Comparison of ENCODE assay signal across 8 cellular contexts in the genomic region with DNA sequence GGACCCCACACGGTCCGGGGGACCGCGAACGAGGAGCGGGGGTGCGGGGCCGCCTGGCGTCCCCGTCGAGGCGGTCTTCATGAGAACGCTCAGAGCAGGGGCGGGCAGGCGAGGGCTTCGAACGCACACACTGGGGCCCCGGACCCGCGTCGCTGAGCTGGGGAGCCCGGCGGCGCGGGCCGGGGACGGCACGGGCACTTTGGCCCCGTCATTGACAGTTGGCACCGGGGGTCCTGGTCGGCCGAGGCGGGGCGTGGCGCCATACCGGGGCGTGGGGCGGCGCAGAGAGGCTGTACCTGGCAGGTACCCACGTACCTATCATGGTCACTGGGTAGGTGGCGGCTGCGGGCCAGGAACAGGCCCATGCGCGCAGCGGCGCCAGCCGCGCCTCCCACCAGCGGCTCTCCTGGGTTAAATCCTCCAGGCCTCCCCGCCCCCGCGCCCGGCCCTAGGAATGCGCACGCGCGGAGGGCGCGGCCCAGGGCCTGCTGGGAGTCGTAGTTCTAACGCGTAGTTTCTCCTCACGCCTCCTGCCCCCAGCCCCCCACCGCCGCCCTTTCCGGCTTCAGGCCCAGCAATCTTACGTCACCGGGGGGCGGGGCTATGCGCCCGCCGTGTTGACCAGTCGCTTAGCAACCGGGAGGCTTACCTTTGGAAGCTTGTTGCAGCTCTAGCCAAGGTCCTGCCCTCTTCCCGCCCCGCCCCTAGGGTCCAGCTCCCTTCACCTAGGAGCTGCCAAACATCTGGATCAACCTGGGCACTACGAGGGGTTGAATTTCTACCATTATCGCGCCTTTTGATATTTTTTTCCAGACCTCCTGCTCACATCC. TPM values are rescaled to one million over a fixed set of nuclear protein-coding genes. Genes with fewer than 3 reads are reported as not detected.
DNase-seq lines count a peak whose midpoint lies in the region; ATAC-seq, FAIRE-seq and TF ChIP-seq lines count a peak whose summit lies in the region.

A gene (plus strand): TSS at position 628 of the 830 bp plus-strand sequence.
A gene (minus strand): TSS at position 420 of the 830 bp plus-strand sequence.

- H3K27ac ChIP-seq in PC-3 (ENCODE audit: low read length) = no peak within 1 kb of the TSS
- peak within 1 kb of the TSS; percentile 82 to 87 for H3K27ac ChIP-seq in esophagus (ENCODE audit: low read depth in 2 of 2, low read length in 1 of 2)

- H3K27me3 Mint-ChIP-seq in activated T-cell treated with anti-CD3 and anti-CD28 coated beads, Interleukin-2, amount 50 U/mL, for 4 hours (ENCODE audit: low read depth) = no peaks in the 10 kb centered on the region

- H3K4me1 Mint-ChIP-seq in activated T-cell treated with anti-CD3 and anti-CD28 coated beads, Interleukin-2, amount 50 U/mL, for 4 hours (ENCODE audit: low read depth) = peaks cover 14% of the 10 kb centered on the region

- FAIRE-seq in HTR-8/SVneo (lab: Jason Lieb, UNC) = peak; percentile 81

- intact Hi-C loops in PC-3 (cut with micrococcal nuclease) = loop anchor here (1.0 kb wide), 1 partner anchor 23 kb away; no protein-coding TSS in a partner anchor

- H4K20me1 ChIP-seq in PC-3 (ENCODE audit: low read length) = no peaks in the 10 kb centered on the region

- H3K4me3 ChIP-seq in PC-3 (ENCODE audit: low read length) (peak within 1 kb of the TSS; percentile 82), esophagus (ENCODE audit: low read depth in 1 of 2, low read length in 2 of 2) (peak within 1 kb of the TSS; percentile 69 to 93)

- POLR2A ChIA-PET in PC-3 (lab: Charles Lee; ENCODE audit: unreplicated experiment) = no interaction called here

- CTCF ChIA-PET in PC-3 (lab: Charles Lee) = interaction anchor here (0.6 kb wide), 1 partner anchor 123 kb away, joined by 3 read pairs; no protein-coding TSS in a partner anchor

- H3K36me3 Mint-ChIP-seq in activated T-cell treated with anti-CD3 and anti-CD28 coated beads, Interleukin-2, amount 50 U/mL, for 4 hours (ENCODE audit: insufficient read depth) = no peaks in the 10 kb centered on the region

- no peaks in the 10 kb centered on the region for H3K27me3 ChIP-seq in PC-3 (ENCODE audit: low read length)
- no peaks in the 10 kb centered on the region for H3K27me3 ChIP-seq in esophagus (ENCODE audit: control insufficient read depth in 1 of 2, insufficient read depth in 2 of 2, low read length in 2 of 2)

- H3K9ac ChIP-seq in PC-3 (ENCODE audit: low read length) = peak within 1 kb of the TSS; percentile 70

- H3K9me3 Mint-ChIP-seq in activated T-cell treated with anti-CD3 and anti-CD28 coated beads, Interleukin-2, amount 50 U/mL, for 4 hours = no peaks in the 10 kb centered on the region

- 1% methylated on average over 65 to 79 of the region's 79 CpGs for WGBS in esophagus, 2 donors

- H3K9me2 ChIP-seq in PC-3 (replicated peaks; ENCODE audit: low read length) = no peaks in the 10 kb centered on the region

- peak within 1 kb of the TSS; percentile 91 for H3K4me3 Mint-ChIP-seq in activated T-cell treated with anti-CD3 and anti-CD28 coated beads, Interleukin-2, amount 50 U/mL, for 4 hours

- DNase-seq in COLO668 (lab: John Stamatoyannopoulos, UW; ENCODE audit: unreplicated experiment) (peak; percentile 91), HTR-8/SVneo (ENCODE audit: insufficient read length, low spot score) (peak; percentile 94), PC-3 (peak; percentile 97), mucosa of gallbladder (ENCODE audit: low spot score) (peak; percentile 99)
- DNase-seq in activated T-cell treated with anti-CD3 and anti-CD28 coated beads, Interleukin-2, amount 50 U/mL, for 4 hours = peak; percentile 96
- peak; percentile 94 to 96 for DNase-seq in stimulated activated CD8-positive, alpha-beta memory T cell treated with anti-CD3 and anti-CD28 coated beads, Interleukin-4, amount 100 ng/mL, for 1 hour (ENCODE audit: low read depth in 2 of 2, low spot score in 1 of 2)

- H3K4me1 ChIP-seq in PC-3 (ENCODE audit: insufficient read depth, low read length) (peaks cover 14% of the 10 kb centered on the region; the same call in 1 of the 2 replicates), esophagus (ENCODE audit: control insufficient read depth in 2 of 2, insufficient read depth in 2 of 2, low read length in 1 of 2) (no peaks in the 10 kb centered on the region)

- H2AFZ ChIP-seq in PC-3 (ENCODE audit: low read length) = peak within 1 kb of the TSS; percentile 91

- H3K9me3 ChIP-seq in PC-3 (ENCODE audit: low read length) (no peaks in the 10 kb centered on the region), esophagus (ENCODE audit: control insufficient read depth in 2 of 2, insufficient read depth in 1 of 2, low read depth in 1 of 2, low read length in 1 of 2) (no peaks in the 10 kb centered on the region)

- H3F3A ChIP-seq in PC-3 (ENCODE audit: low read length, unreplicated experiment) = no peaks in the 10 kb centered on the region

- no peaks in the 10 kb centered on the region for H3K36me3 ChIP-seq in PC-3 (ENCODE audit: low read depth, low read length)
- no peaks in the 10 kb centered on the region for H3K36me3 ChIP-seq in esophagus (ENCODE audit: control insufficient read depth in 2 of 2, insufficient read depth in 2 of 2, low read length in 1 of 2)

- ATAC-seq in GM21381 (IDR thresholded peaks at IDR 0.05; ENCODE audit: unreplicated experiment) (peak; percentile 98), PC-3 (peak; percentile 93)
- ATAC-seq in activated T-cell treated with anti-CD3 and anti-CD28 coated beads, Interleukin-2, amount 50 U/mL, for 4 hours = peak; percentile 96

- BruUV-seq in PC-3 (replicated peaks; lab: Mats Ljungman, UMichigan) = no TSS peak

- peak within 1 kb of the TSS; percentile 88 for H3K4me2 ChIP-seq in PC-3 (ENCODE audit: low read length)

- no peak for TF ChIP-seq CTCF in PC-3 (conservative IDR thresholded peaks at IDR 0.05; ENCODE audit: low read depth, low read length)

- no peaks in the 10 kb centered on the region for H3K79me2 ChIP-seq in PC-3 (ENCODE audit: low read length)

RNA-seq across cellular contexts. Expression of the first gene that starts in this region (rescaled TPM):
- total RNA-seq in PC-3 (2014; rRNA removed) = not detected in 2 replicates
- not detected for total RNA-seq in activated T-cell treated with anti-CD3 and anti-CD28 coated beads, Interleukin-2, amount 50 U/mL, for 4 hours
- under 1 TPM; 0.39 to 0.44 TPM for polyA plus RNA-seq in esophagus
- total RNA-seq in mucosa of gallbladder = 3.2 TPM

RNA-seq across cellular contexts. Expression of the second gene that starts in this region (rescaled TPM):
- total RNA-seq in PC-3 (2014; rRNA removed) (not detected in 2 replicates), mucosa of gallbladder (9.3 TPM)
- total RNA-seq in activated T-cell treated with anti-CD3 and anti-CD28 coated beads, Interleukin-2, amount 50 U/mL, for 4 hours = under 1 TPM in 2 of 3 donors, not detected in 1; 0.05 to 0.13 TPM
- polyA plus RNA-seq in esophagus = under 1 TPM; 0.28 to 0.45 TPM

Comparison
In these comparisons a context has a peak if more than half of its experiments do, and no peak if none do; other contexts are left out.
1. Peak in DNase-seq, ATAC-seq, H3K4me3 ChIP-seq, H3K9ac ChIP-seq and H3K4me2 ChIP-seq in PC-3; RNA of the genes that start here not detected or under 1 TPM.
2. Peak in DNase-seq and ATAC-seq in activated T-cell treated with anti-CD3 and anti-CD28 coated beads, Interleukin-2, amount 50 U/mL, for 4 hours; RNA of the genes that start here not detected or under 1 TPM.